Comparison of ENCODE assay signal across 11 cellular contexts in the genomic region with DNA sequence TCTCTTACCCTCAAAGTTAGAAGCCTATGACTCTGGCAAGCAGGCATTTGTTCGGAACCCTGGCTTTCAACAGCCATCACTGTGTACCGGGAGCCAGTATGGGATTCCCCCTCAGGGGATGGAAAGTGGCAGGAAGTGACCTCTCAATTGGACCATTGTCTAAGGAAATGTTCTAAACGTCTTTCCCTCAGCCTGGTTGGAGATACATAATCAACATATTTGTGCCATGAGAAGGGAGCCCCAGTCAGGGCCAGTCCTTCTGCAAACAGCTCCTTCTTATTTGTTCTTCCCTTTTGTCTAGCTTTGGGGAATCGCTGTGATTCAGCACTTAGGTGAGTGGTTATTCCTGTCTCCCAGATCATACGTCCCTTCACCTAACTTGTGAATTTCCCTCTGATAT.
DNase-seq lines count a peak whose midpoint lies in the region; ATAC-seq and TF ChIP-seq lines count a peak whose summit lies in the region.
"Had no signal": no experiment of that assay in that cellular context is flagged by ENCODE, and none has a peak within 500 bp of the region (broad histone marks: within the 10 kb centered on the region; RNA-seq: fewer than 3 reads in every experiment).

No MANE protein-coding gene starts in this region.

- H3K4me2 ChIP-seq in trophoblast cell (ENCODE audit: low read length), result no peak overlapping the region

- H3K27me3 ChIP-seq in RWPE2 (ENCODE audit: insufficient read depth, poor library complexity, severe bottlenecking) (no peaks in the 10 kb centered on the region), trophoblast cell (ENCODE audit: insufficient read depth, low read length) (no peaks in the 10 kb centered on the region)
- H3K27me3 ChIP-seq: thyroid gland had no signal

- no peak overlapping the region for H3K23ac ChIP-seq in trophoblast cell (ENCODE audit: low read length)

- no peak for TF ChIP-seq CTCF in RWPE2 (IDR thresholded peaks at IDR 0.05; ENCODE audit: poor library complexity, severe bottlenecking)

- no peak overlapping the region for H4K12ac ChIP-seq in trophoblast cell (ENCODE audit: low read depth, low read length)

- no peak overlapping the region for H3K9ac ChIP-seq in trophoblast cell (ENCODE audit: low read length)

- H2BK12ac ChIP-seq in trophoblast cell (ENCODE audit: low read length), result no peak overlapping the region

- no peak overlapping the region for H3K4me3 ChIP-seq in RWPE2 (ENCODE audit: severe bottlenecking)
- H3K4me3 ChIP-seq in trophoblast cell (ENCODE audit: low read depth, low read length), result no peak overlapping the region
- H3K4me3 ChIP-seq: thyroid gland had no signal

- H3K9me3 ChIP-seq in RWPE2 (ENCODE audit: severe bottlenecking) (no peaks in the 10 kb centered on the region), trophoblast cell (ENCODE audit: insufficient read depth, low read depth, low read length) (no peaks in the 10 kb centered on the region)
- H3K9me3 ChIP-seq: thyroid gland had no signal

- H2AFZ ChIP-seq in trophoblast cell (ENCODE audit: insufficient read depth, low read length, poor library complexity), result no peak overlapping the region

- no peaks in the 10 kb centered on the region for H3K36me3 Mint-ChIP-seq in activated CD4-positive, alpha-beta T cell treated with anti-CD3 and anti-CD28 coated beads, Interleukin-2, amount 10 ng/mL, durations not matched to agents 7 days and 5 days (ENCODE audit: low read depth)

- H4K91ac ChIP-seq in trophoblast cell (ENCODE audit: low read depth, low read length), result no peak overlapping the region

- no peak overlapping the region for H4K8ac ChIP-seq in trophoblast cell (ENCODE audit: low read depth, low read length)

- H3K4me1 Mint-ChIP-seq in activated CD4-positive, alpha-beta T cell treated with anti-CD3 and anti-CD28 coated beads, Interleukin-2, amount 10 ng/mL, durations not matched to agents 7 days and 5 days, result no peaks in the 10 kb centered on the region

- peak; percentile 18 for DNase-seq in SIG-M5 treated with dmso at 0.1 percent for 504 hours (lab: John Stamatoyannopoulos, UW; ENCODE audit: unreplicated experiment)
- DNase-seq in SIG-M5 (lab: John Stamatoyannopoulos, UW), result no peak
- DNase-seq in RWPE2 (ENCODE audit: low spot score), result peak; percentile 67
- peak; percentile 41 for DNase-seq in epidermal melanocyte (ENCODE audit: insufficient read length, low spot score)
- peak; percentile 87 to 94 for DNase-seq in trophoblast cell
- no peak for DNase-seq in activated CD4-positive, alpha-beta T cell treated with anti-CD3 and anti-CD28 coated beads, Interleukin-2, amount 10 ng/mL, durations not matched to agents 7 days and 5 days
- DNase-seq in activated CD4-positive, alpha-beta T cell treated with anti-CD3 and anti-CD28 coated beads, Interleukin-2, amount 50 U/mL, for 4 hours, result no peak
- no peak for DNase-seq in Kasumi-1 (lab: John Stamatoyannopoulos, UW)
- DNase-seq: activated gamma-delta T cell treated with Interleukin-2 at 50 U/mL for 16 hours, COR-L47, thyroid gland had no signal

- no peak overlapping the region for H2AK5ac ChIP-seq in trophoblast cell (ENCODE audit: low read length)

- H3K27ac Mint-ChIP-seq in activated CD4-positive, alpha-beta T cell treated with anti-CD3 and anti-CD28 coated beads, Interleukin-2, amount 10 ng/mL, durations not matched to agents 7 days and 5 days, result no peak overlapping the region

- H3K79me1 ChIP-seq in trophoblast cell (ENCODE audit: low read length), result peaks cover 2% of the 10 kb centered on the region

- no peaks in the 10 kb centered on the region for H3K79me2 ChIP-seq in trophoblast cell (ENCODE audit: control insufficient read depth, insufficient read depth, low read length, poor library complexity)

- H3K27ac ChIP-seq in RWPE2 (ENCODE audit: poor library complexity, severe bottlenecking), result peak overlapping the region; percentile 60
- H3K27ac ChIP-seq in trophoblast cell (ENCODE audit: low read depth, low read length), result no peak overlapping the region
- H3K27ac ChIP-seq: thyroid gland had no signal

- H3K4me1 ChIP-seq in RWPE2 (ENCODE audit: insufficient read depth, poor library complexity, severe bottlenecking) (peaks cover 7% of the 10 kb centered on the region), trophoblast cell (ENCODE audit: control insufficient read depth in 1 of 2, insufficient read depth in 2 of 2, low read length in 2 of 2) (peaks cover 4 to 6% of the 10 kb centered on the region in 2 experiments)
- H3K4me1 ChIP-seq: thyroid gland had no signal

- no peak overlapping the region for H3K4ac ChIP-seq in trophoblast cell (ENCODE audit: low read depth, low read length)

- CTCF ChIA-PET in activated CD4-positive, alpha-beta T cell treated with anti-CD3 and anti-CD28 coated beads, Interleukin-2, amount 10 ng/mL, durations not matched to agents 7 days and 5 days (lab: Charles Lee), result no interaction called here

- H3K18ac ChIP-seq in trophoblast cell (ENCODE audit: low read length), result no peak overlapping the region

- POLR2A ChIA-PET in activated CD4-positive, alpha-beta T cell treated with anti-CD3 and anti-CD28 coated beads, Interleukin-2, amount 10 ng/mL, durations not matched to agents 7 days and 5 days (lab: Charles Lee), result no interaction called here

- no peak overlapping the region for H2BK120ac ChIP-seq in trophoblast cell (ENCODE audit: insufficient read depth, low read length, poor library complexity)

- no peaks in the 10 kb centered on the region for H3K9me3 Mint-ChIP-seq in activated CD4-positive, alpha-beta T cell treated with anti-CD3 and anti-CD28 coated beads, Interleukin-2, amount 10 ng/mL, durations not matched to agents 7 days and 5 days

- no CpG with 5 or more reads among the region's 5 CpGs for WGBS in trophoblast cell (ENCODE audit: extremely low coverage, insufficient coverage, insufficient read length)

- no peaks in the 10 kb centered on the region for H3K36me3 ChIP-seq in RWPE2 (ENCODE audit: low read depth)
- H3K36me3 ChIP-seq in trophoblast cell (ENCODE audit: control insufficient read depth in 1 of 2, insufficient read depth in 2 of 2, low read length in 2 of 2), result no peaks in the 10 kb centered on the region
- H3K36me3 ChIP-seq: thyroid gland had no signal

- no peaks in the 10 kb centered on the region for H3K27me3 Mint-ChIP-seq in activated CD4-positive, alpha-beta T cell treated with anti-CD3 and anti-CD28 coated beads, Interleukin-2, amount 10 ng/mL, durations not matched to agents 7 days and 5 days

- H3K14ac ChIP-seq in trophoblast cell (ENCODE audit: low read length), result no peak overlapping the region

- H2BK5ac ChIP-seq in trophoblast cell (ENCODE audit: low read depth, low read length, poor library complexity), result no peak overlapping the region

- ATAC-seq in RWPE2 (ENCODE audit: low read depth), result peak; percentile 90

- H3K4me3 Mint-ChIP-seq in activated CD4-positive, alpha-beta T cell treated with anti-CD3 and anti-CD28 coated beads, Interleukin-2, amount 10 ng/mL, durations not matched to agents 7 days and 5 days, result no peak overlapping the region

Comparison
In these comparisons a context has a peak if more than half of its experiments do, and no peak if none do; other contexts are left out.
1. DNase-seq: peak in SIG-M5 treated with dmso at 0.1 percent for 504 hours (single experiment), RWPE2 (single experiment), epidermal melanocyte (single experiment) and trophoblast cell (2 of 2); none in SIG-M5 (single experiment), activated CD4-positive, alpha-beta T cell treated with anti-CD3 and anti-CD28 coated beads, Interleukin-2, amount 10 ng/mL, durations not matched to agents 7 days and 5 days (single experiment), activated CD4-positive, alpha-beta T cell treated with anti-CD3 and anti-CD28 coated beads, Interleukin-2, amount 50 U/mL, for 4 hours (0 of 2) and Kasumi-1 (0 of 2).